Comparison of ENCODE assay signal across 9 cellular contexts in the genomic region with DNA sequence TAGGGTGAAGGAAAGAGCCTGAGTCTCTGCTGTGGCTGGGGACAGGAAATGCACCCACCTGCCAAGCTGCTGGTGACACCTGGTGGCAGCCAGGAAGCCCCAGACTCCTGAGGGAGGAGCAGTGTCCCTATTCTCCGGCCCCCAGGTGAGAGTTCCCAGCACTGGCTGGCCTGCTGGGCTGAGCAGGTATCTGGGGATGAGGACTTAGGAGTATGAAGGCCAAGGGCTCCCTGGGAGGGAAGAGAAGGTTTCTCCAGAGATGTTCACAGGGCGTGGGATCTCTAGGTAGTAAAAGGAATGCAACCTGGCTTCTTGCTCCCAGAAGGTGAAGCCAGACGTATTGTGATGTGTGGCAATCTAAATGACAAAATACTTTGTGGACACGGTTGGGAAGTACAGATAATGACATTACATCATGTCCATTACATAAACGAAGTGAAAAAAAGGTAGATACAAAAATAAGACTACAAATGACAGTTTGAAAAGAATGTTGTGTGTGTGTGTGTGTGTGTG.
DNase-seq lines count a peak whose midpoint lies in the region; ATAC-seq, FAIRE-seq and TF ChIP-seq lines count a peak whose summit lies in the region.
"Had no signal": no experiment of that assay in that cellular context is flagged by ENCODE, and none has a peak within 500 bp of the region (broad histone marks: within the 10 kb centered on the region; RNA-seq: fewer than 3 reads in every experiment).

No MANE protein-coding gene starts in this region.

- H2BK15ac ChIP-seq in neuronal stem cell (ENCODE audit: low read length): no peak overlapping the region

- H4K8ac ChIP-seq in neuronal stem cell (ENCODE audit: low read depth, low read length): no peak overlapping the region

- no peak overlapping the region for H3K9ac ChIP-seq in neuronal stem cell (ENCODE audit: low read depth, low read length, poor library complexity)
- H3K9ac ChIP-seq in kidney (ENCODE audit: low read length in 2 of 2): no peak overlapping the region

- peaks cover 15% of the 10 kb centered on the region; the same call in 1 of the 3 replicates for H3K9me3 Mint-ChIP-seq in GM23338
- H3K9me3 Mint-ChIP-seq: T-helper 1 cell treated with Interleukin-12 subunit alpha and Interleukin-12 subunit beta and Interleukin-4 antibody, amounts not matched to agents 30 μg/mL and 1 μg/mL, for 36 hours had no signal

- H4K20me1 ChIP-seq in GM23338 (replicated peaks; ENCODE audit: insufficient read depth): no peaks in the 10 kb centered on the region

- peaks cover 9% of the 10 kb centered on the region for H3K27me3 Mint-ChIP-seq in GM23338 (ENCODE audit: insufficient read depth, low read depth, poor library complexity)

- POLR2A ChIA-PET in Panc1 (lab: Charles Lee): interaction anchor here (0.7 kb wide), 1 partner anchor 31 kb away, joined by 4 read pairs; no protein-coding TSS in a partner anchor

- DNase-seq in D721Med (ENCODE audit: insufficient read length, low spot score): no peak
- peak; percentile 74 for DNase-seq in GM23338 (ENCODE audit: low spot score)
- no peak for DNase-seq in Panc1 (ENCODE audit: low read depth, low spot score)
- peak in 1 of 2 donors; percentile 67 for DNase-seq in left colon
- DNase-seq in neuronal stem cell (ENCODE audit: low spot score): no peak
- no peak for DNase-seq in NCI-H1694 (lab: John Stamatoyannopoulos, UW)
- DNase-seq in kidney: no peak

- WGBS in neuronal stem cell (ENCODE audit: extremely low coverage in 2 of 2, insufficient read length in 2 of 2, insufficient replicate concordance in 1 of 2), 2 donors: no CpG with 5 or more reads among the region's 5 CpGs

- no peak overlapping the region for H4K91ac ChIP-seq in neuronal stem cell (ENCODE audit: low read depth, low read length, poor library complexity)

- H3K9me3 ChIP-seq in Panc1 (ENCODE audit: control insufficient read depth, insufficient read depth, low read depth, low read length): no peaks in the 10 kb centered on the region
- H3K9me3 ChIP-seq in neuronal stem cell (replicated peaks in 1 of 2; ENCODE audit: control insufficient read depth in 2 of 2, insufficient read depth in 1 of 2, low read depth in 1 of 2, low read length in 2 of 2): no peaks in the 10 kb centered on the region
- H3K9me3 ChIP-seq in kidney (ENCODE audit: control insufficient read depth in 1 of 2, low read length in 2 of 2): no peaks in the 10 kb centered on the region

- no peak overlapping the region for H3K23ac ChIP-seq in neuronal stem cell (ENCODE audit: low read depth, low read length, poor library complexity)

- CTCF ChIA-PET in Panc1 (lab: Charles Lee): interaction anchor here (0.7 to 0.9 kb wide), 2 partner anchors 91 to 317 kb away, joined by 3 to 4 read pairs; no protein-coding TSS in a partner anchor

- H3K4me3 Mint-ChIP-seq in GM23338: no peak overlapping the region
- H3K4me3 Mint-ChIP-seq: T-helper 1 cell treated with Interleukin-12 subunit alpha and Interleukin-12 subunit beta and Interleukin-4 antibody, amounts not matched to agents 30 μg/mL and 1 μg/mL, for 36 hours had no signal

- H3K27me3 ChIP-seq in GM23338 (ENCODE audit: insufficient read depth): no peaks in the 10 kb centered on the region
- H3K27me3 ChIP-seq in Panc1 (ENCODE audit: control insufficient read depth, insufficient read depth, low read length): no peaks in the 10 kb centered on the region
- peaks cover 0 to 8% (median 0%) of the 10 kb centered on the region in 3 experiments for H3K27me3 ChIP-seq in neuronal stem cell (ENCODE audit: control insufficient read depth in 3 of 3, insufficient read depth in 3 of 3, low read depth in 1 of 3, low read length in 3 of 3)

- no peak overlapping the region for H2BK120ac ChIP-seq in neuronal stem cell (ENCODE audit: low read depth, low read length)

- in situ Hi-C loops in Panc1 (cut with HindIII; ENCODE audit: low pct_unique_long_range_greater_than_20kb, low sequenced_read_pairs): no loop called here

- H3K27ac ChIP-seq in GM23338 (ENCODE audit: low read depth) (no peak overlapping the region), Panc1 (ENCODE audit: low read length) (no peak overlapping the region), neuronal stem cell (replicated peaks; ENCODE audit: low read length) (no peak overlapping the region), kidney (ENCODE audit: low read depth in 2 of 2, low read length in 2 of 2) (no peak overlapping the region)

- H3K79me1 ChIP-seq in neuronal stem cell (ENCODE audit: low read depth, low read length): no peaks in the 10 kb centered on the region

- H3F3A ChIP-seq in GM23338 (replicated peaks; ENCODE audit: low read depth): no peaks in the 10 kb centered on the region

- H3K36me3 ChIP-seq in GM23338 (ENCODE audit: insufficient read depth) (no peaks in the 10 kb centered on the region), Panc1 (ENCODE audit: control insufficient read depth, insufficient read depth, low read length) (no peaks in the 10 kb centered on the region), neuronal stem cell (replicated peaks in 1 of 2; ENCODE audit: control insufficient read depth in 2 of 2, insufficient read depth in 2 of 2, low read length in 2 of 2) (no peaks in the 10 kb centered on the region), kidney (ENCODE audit: control insufficient read depth in 1 of 2, insufficient read depth in 2 of 2, low read length in 2 of 2) (no peaks in the 10 kb centered on the region)

- TF ChIP-seq CTCF in D721Med (IDR thresholded peaks at IDR 0.05; ENCODE audit: insufficient read depth, missing control alignments): peak; percentile 8
- TF ChIP-seq CTCF in GM23338 (conservative IDR thresholded peaks at IDR 0.05; ENCODE audit: low read depth in 2 of 2): peak; percentile 63 to 89
- peak; percentile 57 for TF ChIP-seq CTCF in Panc1 (IDR thresholded peaks at IDR 0.05)
- no peak for TF ChIP-seq CTCF in kidney (IDR thresholded peaks at IDR 0.05; ENCODE audit: borderline replicate concordance, extremely low read depth, insufficient read depth)

- H3K14ac ChIP-seq in neuronal stem cell (ENCODE audit: low read length): no peak overlapping the region

- H3K79me2 ChIP-seq in GM23338 (replicated peaks; ENCODE audit: insufficient read depth): no peaks in the 10 kb centered on the region

- no peak overlapping the region for H3K4me3 ChIP-seq in GM23338
- no peak overlapping the region for H3K4me3 ChIP-seq in Panc1 (ENCODE audit: low read depth in 2 of 2, low read length in 2 of 2)
- no peak overlapping the region for H3K4me3 ChIP-seq in neuronal stem cell (ENCODE audit: low read length in 2 of 2)
- no peak overlapping the region for H3K4me3 ChIP-seq in kidney (ENCODE audit: low read length in 2 of 2)

- no peaks in the 10 kb centered on the region for H3K9me2 ChIP-seq in GM23338 (ENCODE audit: insufficient read depth)

- no peak overlapping the region for H3K4ac ChIP-seq in neuronal stem cell (ENCODE audit: low read length)

- intact Hi-C loops in Panc1 (cut with micrococcal nuclease; ENCODE audit: unreplicated experiment): loop anchor here (10.0 kb wide), 1 partner anchor 251 kb away; no protein-coding TSS in a partner anchor
- intact Hi-C loops in left colon (cut with DNase I, micrococcal nuclease): no loop called here
- intact Hi-C loops in kidney (cut with DNase I): no loop called here

- H3K36me3 Mint-ChIP-seq in GM23338 (ENCODE audit: low read depth): no peaks in the 10 kb centered on the region

- H2BK5ac ChIP-seq in neuronal stem cell (ENCODE audit: low read length): no peak overlapping the region

- H3K4me2 ChIP-seq in GM23338: no peak overlapping the region
- no peak overlapping the region for H3K4me2 ChIP-seq in neuronal stem cell (ENCODE audit: insufficient read depth, low read length, poor library complexity, severe bottlenecking)

- H2BK12ac ChIP-seq in neuronal stem cell (ENCODE audit: low read length): no peak overlapping the region

- no peak overlapping the region for H3K18ac ChIP-seq in neuronal stem cell (ENCODE audit: low read length)

- H3K27ac Mint-ChIP-seq in GM23338: no peak overlapping the region
- H3K27ac Mint-ChIP-seq: T-helper 1 cell treated with Interleukin-12 subunit alpha and Interleukin-12 subunit beta and Interleukin-4 antibody, amounts not matched to agents 30 μg/mL and 1 μg/mL, for 36 hours had no signal

- BruUV-seq in Panc1 (replicated peaks; lab: Mats Ljungman, UMichigan): no TSS peak

- FAIRE-seq in D721Med (lab: Jason Lieb, UNC) (no peak), kidney (lab: Jason Lieb, UNC) (no peak)

- ATAC-seq in GM23338: peak; percentile 78
- ATAC-seq in Panc1: peak; percentile 34; the same call in 1 of the 2 replicates
- peak; percentile 74 for ATAC-seq in left colon
- no peak for ATAC-seq in HG03139 (IDR thresholded peaks at IDR 0.05; ENCODE audit: unreplicated experiment)

- no peak overlapping the region for H2AFZ ChIP-seq in GM23338
- no peak overlapping the region for H2AFZ ChIP-seq in neuronal stem cell (ENCODE audit: low read length)

- peaks cover 22% of the 10 kb centered on the region for H3K4me1 ChIP-seq in GM23338 (ENCODE audit: insufficient read depth)
- H3K4me1 ChIP-seq in Panc1 (ENCODE audit: control insufficient read depth, insufficient read depth, low read length): no peaks in the 10 kb centered on the region
- peaks cover 0 to 7% of the 10 kb centered on the region in 2 donors for H3K4me1 ChIP-seq in neuronal stem cell (ENCODE audit: control insufficient read depth in 2 of 2, insufficient read depth in 1 of 2, low read depth in 1 of 2, low read length in 2 of 2)
- H3K4me1 ChIP-seq in kidney (ENCODE audit: control insufficient read depth in 1 of 2, insufficient read depth in 1 of 2, low read depth in 1 of 2, low read length in 2 of 2): no peaks in the 10 kb centered on the region

- peaks cover 37% of the 10 kb centered on the region for H3K4me1 Mint-ChIP-seq in GM23338

- H2AK5ac ChIP-seq in neuronal stem cell (ENCODE audit: low read depth, low read length): no peak overlapping the region
